In genomic region chr14:95156765-95157194, GRCh38 we compare ENCODE assay signal across 8 cellular contexts. TPM values are rescaled to one million over a fixed set of nuclear protein-coding genes. Genes with fewer than 3 reads are reported as not detected.
DNase-seq lines count a peak whose midpoint lies in the region; ATAC-seq, FAIRE-seq and TF ChIP-seq lines count a peak whose summit lies in the region.

No MANE protein-coding gene starts in this region.

- H3K4me1 Mint-ChIP-seq in astrocyte (ENCODE audit: low read depth, unreplicated experiment) = peaks cover 12% of the 10 kb centered on the region

- H3K27me3 ChIP-seq in astrocyte (ENCODE audit: insufficient read depth, low read length) (no peaks in the 10 kb centered on the region), iPS-18a (ENCODE audit: control insufficient read depth, insufficient read depth, low read length) (no peaks in the 10 kb centered on the region)

- H3K79me2 ChIP-seq in astrocyte (ENCODE audit: insufficient read depth, low read length) = peaks cover 55% of the 10 kb centered on the region

- H3K9me3 ChIP-seq in astrocyte (ENCODE audit: insufficient read depth, low read depth, low read length) (no peaks in the 10 kb centered on the region), iPS-18a (ENCODE audit: control insufficient read depth, low read depth, low read length) (no peaks in the 10 kb centered on the region)

- DNase-seq in NCI-H82 (lab: John Stamatoyannopoulos, UW) = peak; percentile 39
- no peak for DNase-seq in NCI-H82 treated with DMSO at 0.1 percent for 48 hours (lab: John Stamatoyannopoulos, UW; ENCODE audit: unreplicated experiment)
- DNase-seq in SK-MEL-5 (ENCODE audit: low read depth, low spot score) = peak; percentile 16
- DNase-seq in astrocyte (ENCODE audit: low read depth) = peak; percentile 22
- DNase-seq in SIG-M5 (lab: John Stamatoyannopoulos, UW) = no peak

- H3K9ac ChIP-seq in astrocyte (ENCODE audit: low read length) (peak overlapping the region; percentile 97), iPS-18a (ENCODE audit: low read length) (peak overlapping the region; percentile 64)

- H3K27ac ChIP-seq in astrocyte (ENCODE audit: low read depth, low read length) (peak overlapping the region; percentile 96), iPS-18a (ENCODE audit: low read length) (no peak overlapping the region), skin epidermis (peak overlapping the region; percentile 88 to 99 (median 97))

- no peaks in the 10 kb centered on the region for H3K27me3 Mint-ChIP-seq in astrocyte (ENCODE audit: low read depth, unreplicated experiment)

- H3K4me1 ChIP-seq in astrocyte (ENCODE audit: insufficient read depth, low read length) (peaks cover 8% of the 10 kb centered on the region), iPS-18a (ENCODE audit: control insufficient read depth, low read depth, low read length) (peaks cover 21% of the 10 kb centered on the region)

- no peak overlapping the region for H3K27ac Mint-ChIP-seq in astrocyte (ENCODE audit: unreplicated experiment)

- in situ Hi-C loops in SK-MEL-5 (cut with HindIII; ENCODE audit: low pct_unique_long_range_greater_than_20kb, low sequenced_read_pairs) = no loop called here

- peak overlapping the region; percentile 82 for H3K4me3 Mint-ChIP-seq in astrocyte (ENCODE audit: unreplicated experiment)

- peak overlapping the region; percentile 90 for H3K4me2 ChIP-seq in astrocyte (ENCODE audit: low read length)

- TF ChIP-seq CTCF in astrocyte (IDR thresholded peaks at IDR 0.05; ENCODE audit: insufficient read depth, low read depth, low read length) = no peak

- no peak for FAIRE-seq in astrocyte (lab: Jason Lieb, UNC)

- H3K4me3 ChIP-seq in astrocyte (ENCODE audit: insufficient read depth, low read depth, low read length) = peak overlapping the region; percentile 74
- H3K4me3 ChIP-seq in iPS-18a (ENCODE audit: low read length) = peak overlapping the region; percentile 90
- peak overlapping the region; percentile 46 to 90 (median 73) for H3K4me3 ChIP-seq in skin epidermis

- H2AFZ ChIP-seq in astrocyte (ENCODE audit: low read depth, low read length) = peak overlapping the region; percentile 59

- H4K20me1 ChIP-seq in astrocyte (ENCODE audit: insufficient read depth, low read length) = peaks cover 38% of the 10 kb centered on the region

- H3K36me3 Mint-ChIP-seq in astrocyte (ENCODE audit: low read depth, unreplicated experiment) = no peaks in the 10 kb centered on the region

- H3K9me3 Mint-ChIP-seq in astrocyte (ENCODE audit: unreplicated experiment) = no peaks in the 10 kb centered on the region

- H3K36me3 ChIP-seq in astrocyte (ENCODE audit: insufficient read depth, low read length) (no peaks in the 10 kb centered on the region), iPS-18a (ENCODE audit: control insufficient read depth, low read depth, low read length) (no peaks in the 10 kb centered on the region)

- peak; percentile 21 for ATAC-seq in HG03039 (IDR thresholded peaks at IDR 0.05; ENCODE audit: unreplicated experiment)

RNA-seq across cellular contexts. Expression of gene DICER1, which starts 0.5 kb away (rescaled TPM):
- 36.6 and 38.8 TPM in 2 replicates for total RNA-seq in SK-MEL-5 (2014; rRNA removed; shearing (Covaris generic))
- 12.5 and 18.3 TPM in 2 replicates for polyA plus RNA-seq in SK-MEL-5 (2015; cell fraction: cytosol; rRNA removed)
- 70.4 and 83.1 TPM in 2 replicates for polyA plus RNA-seq in SK-MEL-5 (2015; cell fraction: nucleus; rRNA removed)
- total RNA-seq in astrocyte = 94.2 and 103 TPM in 2 replicates

Comparison
In these comparisons a context has a peak if more than half of its experiments do, and no peak if none do; other contexts are left out.
1. DNase-seq: peak in NCI-H82 (single experiment), SK-MEL-5 (single experiment) and astrocyte (single experiment); none in NCI-H82 treated with DMSO at 0.1 percent for 48 hours (single experiment) and SIG-M5 (single experiment).
2. Peak in every context shown above with its lines, with median percentiles within 50 percentile points of each other: H3K4me3 ChIP-seq.